Comparison of ENCODE assay signal across 9 cellular contexts in genomic region chr19:33622505-33622808, GRCh38. TPM values are rescaled to one million over a fixed set of nuclear protein-coding genes. Genes with fewer than 3 reads are reported as not detected.
A peak's percentile ranks its signal among the peaks of the same experiment; 100 is the strongest.
DNase-seq lines count a peak whose midpoint lies in the region; ATAC-seq, FAIRE-seq and TF ChIP-seq lines count a peak whose summit lies in the region.
"Had no signal": no experiment of that assay in that cellular context is flagged by ENCODE, and none has a peak within 500 bp of the region (broad histone marks: within the 10 kb centered on the region; RNA-seq: fewer than 3 reads in every experiment).

No MANE protein-coding gene starts in this region.

- FAIRE-seq in urothelium cell line (lab: Jason Lieb, UNC) = no peak

- H3K4me3 Mint-ChIP-seq in MCF 10A (ENCODE audit: unreplicated experiment) = no peak overlapping the region
- no peak overlapping the region for H3K4me3 Mint-ChIP-seq in activated T-helper 17 cell treated with anti-CD3 and anti-CD28 coated beads, Interleukin-2, amount 50 U/mL, for 72 hours

- CTCF ChIA-PET in MCF 10A (lab: Yijun Ruan, JAX) = no interaction called here

- H3K9ac ChIP-seq in duodenal mucosa (ENCODE audit: low read depth in 1 of 2, low read length in 2 of 2) = no peak overlapping the region

- ATAC-seq in activated T-helper 17 cell treated with anti-CD3 and anti-CD28 coated beads, Interleukin-2, amount 50 U/mL, for 72 hours (replicated peaks) = no peak
- no peak for ATAC-seq in GM19397 (IDR thresholded peaks at IDR 0.05; ENCODE audit: unreplicated experiment)

- POLR2A ChIA-PET in MCF 10A (lab: Yijun Ruan, JAX) = no interaction called here

- no peak overlapping the region for H3K27ac ChIP-seq in breast epithelium
- H3K27ac ChIP-seq in duodenal mucosa (ENCODE audit: low read depth, low read length) = no peak overlapping the region
- no peak overlapping the region for H3K27ac ChIP-seq in mesodermal cell (ENCODE audit: low read depth, low read length, severe bottlenecking)

- no peak for DNase-seq in breast epithelium (ENCODE audit: low spot score in 2 of 2)
- DNase-seq in MCF 10A (ENCODE audit: unreplicated experiment) = no peak
- peak; percentile 58 for DNase-seq in urothelium cell line (ENCODE audit: low spot score)
- DNase-seq in T-helper 9 cell = no peak
- DNase-seq: effector memory CD4-positive, alpha-beta T cell had no signal

- no peaks in the 10 kb centered on the region for H3K36me3 Mint-ChIP-seq in MCF 10A (ENCODE audit: insufficient read depth, unreplicated experiment)
- no peaks in the 10 kb centered on the region for H3K36me3 Mint-ChIP-seq in activated T-helper 17 cell treated with anti-CD3 and anti-CD28 coated beads, Interleukin-2, amount 50 U/mL, for 72 hours (ENCODE audit: low read depth)

- no peaks in the 10 kb centered on the region for H3K27me3 Mint-ChIP-seq in MCF 10A (ENCODE audit: insufficient read depth, unreplicated experiment)
- peaks cover 45% of the 10 kb centered on the region for H3K27me3 Mint-ChIP-seq in activated T-helper 17 cell treated with anti-CD3 and anti-CD28 coated beads, Interleukin-2, amount 50 U/mL, for 72 hours

- TF ChIP-seq CTCF in breast epithelium (IDR thresholded peaks at IDR 0.05) (no peak), MCF 10A (IDR thresholded peaks at IDR 0.05; ENCODE audit: unreplicated experiment) (no peak)

- WGBS in mesodermal cell (ENCODE audit: insufficient coverage in 2 of 2), 2 experiments = 0% methylated on average over 23 to 35 of the region's 35 CpGs

- peaks cover 0 to 82% of the 10 kb centered on the region in 2 donors for H3K27me3 ChIP-seq in breast epithelium
- H3K27me3 ChIP-seq in duodenal mucosa (ENCODE audit: control insufficient read depth in 1 of 2, insufficient read depth in 2 of 2, low read length in 2 of 2) = peaks cover 37 to 40% of the 10 kb centered on the region in 2 donors

- no peak overlapping the region for H3K27ac Mint-ChIP-seq in MCF 10A (ENCODE audit: low read depth, unreplicated experiment)
- no peak overlapping the region for H3K27ac Mint-ChIP-seq in activated T-helper 17 cell treated with anti-CD3 and anti-CD28 coated beads, Interleukin-2, amount 50 U/mL, for 72 hours

- H3K9me3 Mint-ChIP-seq in MCF 10A (ENCODE audit: unreplicated experiment) = peaks cover 9% of the 10 kb centered on the region
- no peaks in the 10 kb centered on the region for H3K9me3 Mint-ChIP-seq in activated T-helper 17 cell treated with anti-CD3 and anti-CD28 coated beads, Interleukin-2, amount 50 U/mL, for 72 hours

- no peaks in the 10 kb centered on the region for H3K9me3 ChIP-seq in breast epithelium
- H3K9me3 ChIP-seq in duodenal mucosa (ENCODE audit: control insufficient read depth in 1 of 2, low read length in 2 of 2) = no peaks in the 10 kb centered on the region
- no peaks in the 10 kb centered on the region for H3K9me3 ChIP-seq in mesodermal cell (ENCODE audit: control insufficient read depth, low read length)

- intact Hi-C loops in breast epithelium (cut with DNase I; ENCODE audit: low total_unique reads) = no loop called here
- intact Hi-C loops in MCF 10A (cut with micrococcal nuclease) = no loop called here

- TF ChIP-seq POLR2A in breast epithelium (IDR thresholded peaks at IDR 0.05) = no peak

- H3K36me3 ChIP-seq in breast epithelium (no peaks in the 10 kb centered on the region), duodenal mucosa (ENCODE audit: control insufficient read depth in 1 of 2, insufficient read depth in 2 of 2, low read length in 2 of 2) (no peaks in the 10 kb centered on the region), mesodermal cell (ENCODE audit: control insufficient read depth, insufficient read depth, low read length) (no peaks in the 10 kb centered on the region)

- no TSS peak for BruUV-seq in MCF 10A (replicated peaks; lab: Mats Ljungman, UMichigan)

- H3K4me1 ChIP-seq in breast epithelium = peaks cover 0 to 10% of the 10 kb centered on the region in 2 donors
- H3K4me1 ChIP-seq in duodenal mucosa (ENCODE audit: control insufficient read depth in 1 of 2, insufficient read depth in 2 of 2, low read length in 2 of 2) = no peaks in the 10 kb centered on the region
- peaks cover 8% of the 10 kb centered on the region for H3K4me1 ChIP-seq in mesodermal cell (ENCODE audit: control insufficient read depth, insufficient read depth, low read length, poor library complexity, severe bottlenecking)

- no peaks in the 10 kb centered on the region for H3K4me1 Mint-ChIP-seq in MCF 10A (ENCODE audit: insufficient read depth, unreplicated experiment)
- no peaks in the 10 kb centered on the region for H3K4me1 Mint-ChIP-seq in activated T-helper 17 cell treated with anti-CD3 and anti-CD28 coated beads, Interleukin-2, amount 50 U/mL, for 72 hours

- peak overlapping the region; percentile 43 to 75 (median 54) for H3K4me3 ChIP-seq in breast epithelium
- peak overlapping the region; percentile 3 to 45 for H3K4me3 ChIP-seq in duodenal mucosa (ENCODE audit: low read depth in 1 of 2, low read length in 2 of 2)
- peak overlapping the region; percentile 39 for H3K4me3 ChIP-seq in mesodermal cell (ENCODE audit: extremely low read depth, insufficient read depth, low read length, poor library complexity, severe bottlenecking)

RNA-seq across cellular contexts. Expression of gene CHST8, which starts 0.7 kb away (rescaled TPM):
- total RNA-seq in breast epithelium = 10 to 100 TPM in 1 of 3 donors, 1 to 10 TPM in 1, under 1 TPM in 1; 0.16 to 14.1 (median 1.6) TPM
- total RNA-seq in MCF 10A (2022) = not detected in 2 replicates
- polyA plus RNA-seq in mesodermal cell (2013, experiment 1 of 2) = 1.5 TPM
- 1.4 TPM for polyA plus RNA-seq in mesodermal cell (2013, experiment 2 of 2)
- total RNA-seq in activated T-helper 17 cell treated with anti-CD3 and anti-CD28 coated beads, Interleukin-2, amount 50 U/mL, for 72 hours = not detected
